8 cellular contexts compared by ENCODE assay signal in genomic region chr1:156500847-156501686, GRCh38. TPM values are rescaled to one million over a fixed set of nuclear protein-coding genes. Genes with fewer than 3 reads are reported as not detected.
A peak's percentile ranks its signal among the peaks of the same experiment; 100 is the strongest.
DNase-seq lines count a peak whose midpoint lies in the region; ATAC-seq, FAIRE-seq and TF ChIP-seq lines count a peak whose summit lies in the region.

No MANE protein-coding gene starts in this region.

- DNase-seq in NCI-H1930 (lab: John Stamatoyannopoulos, UW) = peak; percentile 85 to 91
- DNase-seq in T-helper 22 cell (ENCODE audit: low read depth) = peak; percentile 89
- DNase-seq in astrocyte (ENCODE audit: low read depth) = peak; percentile 92
- DNase-seq in hepatic stellate cell (ENCODE audit: low spot score) = peak; percentile 98
- peak; percentile 97 for DNase-seq in retina
- no peak for DNase-seq in GM19238 (ENCODE audit: insufficient read length, low spot score)

- H2AFZ ChIP-seq in astrocyte (ENCODE audit: low read depth, low read length) = peak overlapping the region; percentile 56

- H3K9me3 Mint-ChIP-seq in astrocyte (ENCODE audit: unreplicated experiment) = no peaks in the 10 kb centered on the region

- H3K27ac Mint-ChIP-seq in astrocyte (ENCODE audit: unreplicated experiment) = peak overlapping the region; percentile 98

- no peaks in the 10 kb centered on the region for H3K36me3 Mint-ChIP-seq in astrocyte (ENCODE audit: low read depth, unreplicated experiment)

- peak overlapping the region; percentile 100 for H3K27ac ChIP-seq in astrocyte (ENCODE audit: low read depth, low read length)

- peak; percentile 35 for TF ChIP-seq CTCF in astrocyte (IDR thresholded peaks at IDR 0.05; ENCODE audit: insufficient read depth, low read depth, low read length)

- H3K4me3 ChIP-seq in astrocyte (ENCODE audit: insufficient read depth, low read depth, low read length) = peak overlapping the region; percentile 91

- H3K9me3 ChIP-seq in astrocyte (ENCODE audit: insufficient read depth, low read depth, low read length) = no peaks in the 10 kb centered on the region

- no peaks in the 10 kb centered on the region for H3K36me3 ChIP-seq in astrocyte (ENCODE audit: insufficient read depth, low read length)

- peak overlapping the region; percentile 98 for H3K9ac ChIP-seq in astrocyte (ENCODE audit: low read length)

- no peak for FAIRE-seq in astrocyte (lab: Jason Lieb, UNC)

- H3K79me2 ChIP-seq in astrocyte (ENCODE audit: insufficient read depth, low read length) = peaks cover 44% of the 10 kb centered on the region

- peaks cover 36% of the 10 kb centered on the region for H4K20me1 ChIP-seq in astrocyte (ENCODE audit: insufficient read depth, low read length)

- peaks cover 70% of the 10 kb centered on the region for H3K4me1 ChIP-seq in astrocyte (ENCODE audit: insufficient read depth, low read length)

- peak; percentile 46 for ATAC-seq in GM18502 (IDR thresholded peaks at IDR 0.05; ENCODE audit: poor library complexity, unreplicated experiment)
- ATAC-seq in HG02973 (IDR thresholded peaks at IDR 0.05; ENCODE audit: unreplicated experiment) = peak; percentile 41

- H3K4me2 ChIP-seq in astrocyte (ENCODE audit: low read length) = peak overlapping the region; percentile 98

- peaks cover 57% of the 10 kb centered on the region for H3K4me1 Mint-ChIP-seq in astrocyte (ENCODE audit: low read depth, unreplicated experiment)

- no peaks in the 10 kb centered on the region for H3K27me3 ChIP-seq in astrocyte (ENCODE audit: insufficient read depth, low read length)

- H3K4me3 Mint-ChIP-seq in astrocyte (ENCODE audit: unreplicated experiment) = peak overlapping the region; percentile 83

- no peaks in the 10 kb centered on the region for H3K27me3 Mint-ChIP-seq in astrocyte (ENCODE audit: low read depth, unreplicated experiment)

RNA-seq across cellular contexts. Expression of gene MEF2D, which starts 0.5 kb away (rescaled TPM):
- 51.7 and 56.6 TPM in 2 replicates for total RNA-seq in astrocyte
